ENCODE assay signal across 22 cellular contexts in the genomic region with DNA sequence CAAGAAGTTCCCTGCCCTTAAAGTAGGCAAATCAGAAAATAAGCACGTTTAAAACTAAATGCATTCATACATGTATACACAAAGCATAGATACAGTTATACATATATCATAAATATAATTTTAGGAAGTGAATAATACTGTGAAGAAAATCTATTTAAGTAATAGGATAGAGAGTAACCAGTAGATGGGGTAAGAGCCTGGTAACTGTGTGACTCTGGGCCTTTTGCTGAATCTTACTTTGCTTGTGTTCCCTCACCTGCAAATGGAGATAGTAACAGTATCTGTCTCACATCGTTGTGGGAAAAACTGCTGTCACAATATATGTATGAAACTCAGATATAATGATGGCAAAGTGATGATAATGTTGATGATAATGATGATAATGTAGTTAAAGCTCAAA. TPM values are rescaled to one million over a fixed set of nuclear protein-coding genes. Genes with fewer than 3 reads are reported as not detected.
A peak's percentile ranks its signal among the peaks of the same experiment; 100 is the strongest.
DNase-seq lines count a peak whose midpoint lies in the region; ATAC-seq and TF ChIP-seq lines count a peak whose summit lies in the region.
"Had no signal": no experiment of that assay in that cellular context is flagged by ENCODE, and none has a peak within 500 bp of the region (broad histone marks: within the 10 kb centered on the region; RNA-seq: fewer than 3 reads in every experiment).

No MANE protein-coding gene starts in this region.

- H3K9me3 Mint-ChIP-seq in GM23338: no peaks in the 10 kb centered on the region; the same call in 2 of the 3 replicates
- no peaks in the 10 kb centered on the region for H3K9me3 Mint-ChIP-seq in naive thymus-derived CD4-positive, alpha-beta T cell
- H3K9me3 Mint-ChIP-seq: activated naive CD4-positive, alpha-beta T cell treated with anti-CD3 and anti-CD28 coated beads, Interleukin-2, amount 50 U/mL, for 24 hours; activated T-cell treated with anti-CD3 and anti-CD28 coated beads, Interleukin-2, amount 50 U/mL, for 72 hours; nephron had no signal

- no peaks in the 10 kb centered on the region for H4K20me1 ChIP-seq in GM23338 (replicated peaks; ENCODE audit: insufficient read depth)

- H3K27ac ChIP-seq in GM23338 (ENCODE audit: low read depth) (no peak overlapping the region), VCaP (no peak overlapping the region)
- no peak overlapping the region for H3K27ac ChIP-seq in naive thymus-derived CD4-positive, alpha-beta T cell (ENCODE audit: low read depth, low read length)
- H3K27ac ChIP-seq: GM23248, Peyer's patch, psoas muscle had no signal

- peak; percentile 42 for ATAC-seq in GM23338
- ATAC-seq in naive thymus-derived CD4-positive, alpha-beta T cell: peak; percentile 41
- ATAC-seq in GM19035 (IDR thresholded peaks at IDR 0.05; ENCODE audit: unreplicated experiment): no peak
- ATAC-seq: activated T-cell treated with anti-CD3 and anti-CD28 coated beads, Interleukin-2, amount 50 U/mL, for 72 hours; HepG2; psoas muscle had no signal

- POLR2A ChIA-PET in naive thymus-derived CD4-positive, alpha-beta T cell (lab: Charles Lee): no interaction called here

- intact Hi-C loops in naive thymus-derived CD4-positive, alpha-beta T cell (cut with micrococcal nuclease): no loop called here

- no peaks in the 10 kb centered on the region for H3K9me3 ChIP-seq in naive thymus-derived CD4-positive, alpha-beta T cell (ENCODE audit: control insufficient read depth in 2 of 3, low read length in 3 of 3)
- H3K9me3 ChIP-seq: Peyer's patch, psoas muscle had no signal

- H3K4me2 ChIP-seq in GM23338: no peak overlapping the region

- CTCF ChIA-PET in naive thymus-derived CD4-positive, alpha-beta T cell (lab: Charles Lee): no interaction called here

- H3K9me2 ChIP-seq in GM23338 (ENCODE audit: insufficient read depth): no peaks in the 10 kb centered on the region

- H3K4me3 ChIP-seq in GM23338: no peak overlapping the region
- no peak overlapping the region for H3K4me3 ChIP-seq in naive thymus-derived CD4-positive, alpha-beta T cell (ENCODE audit: low read length)
- H3K4me3 ChIP-seq: GM23248, Peyer's patch, psoas muscle had no signal

- peaks cover under 1% of the 10 kb centered on the region; the same call in 1 of the 3 replicates for H3K36me3 Mint-ChIP-seq in GM23338 (ENCODE audit: low read depth)
- no peaks in the 10 kb centered on the region for H3K36me3 Mint-ChIP-seq in naive thymus-derived CD4-positive, alpha-beta T cell
- H3K36me3 Mint-ChIP-seq: activated naive CD4-positive, alpha-beta T cell treated with anti-CD3 and anti-CD28 coated beads, Interleukin-2, amount 50 U/mL, for 24 hours had no signal

- DNase-seq in GM23338 (ENCODE audit: low spot score) (peak; percentile 20), NOMO-1 (lab: John Stamatoyannopoulos, UW; ENCODE audit: unreplicated experiment in 2 of 2) (peak; percentile 50 to 77), NCI-H446 treated with DMSO at 0.1 percent for 48 hours (lab: John Stamatoyannopoulos, UW) (no peak), NCI-H524 (lab: John Stamatoyannopoulos, UW) (no peak)
- no peak for DNase-seq in naive thymus-derived CD4-positive, alpha-beta T cell
- DNase-seq: activated CD8-positive, alpha-beta memory T cell treated with anti-CD3 and anti-CD28 coated beads for 24 hours; activated T-cell treated with anti-CD3 and anti-CD28 coated beads, Interleukin-2, amount 50 U/mL, for 72 hours; foreskin melanocyte; GM23248; MM.1S; NCI-H2029; NCI-H510A; Peyer's patch; psoas muscle; stimulated activated CD8-positive, alpha-beta memory T cell treated with anti-CD3 and anti-CD28 coated beads, Interleukin-4, amount 100 ng/mL, for 48 hours had no signal

- H3K27me3 ChIP-seq in GM23338 (ENCODE audit: insufficient read depth): no peaks in the 10 kb centered on the region
- H3K27me3 ChIP-seq in naive thymus-derived CD4-positive, alpha-beta T cell (ENCODE audit: control insufficient read depth in 2 of 2, insufficient read depth in 2 of 2, low read length in 2 of 2): no peaks in the 10 kb centered on the region
- H3K27me3 ChIP-seq: Peyer's patch had no signal

- H3K4me1 ChIP-seq in GM23338 (ENCODE audit: insufficient read depth): peaks cover 40% of the 10 kb centered on the region
- no peaks in the 10 kb centered on the region for H3K4me1 ChIP-seq in naive thymus-derived CD4-positive, alpha-beta T cell (ENCODE audit: control insufficient read depth in 2 of 2, insufficient read depth in 2 of 2, low read length in 2 of 2)
- H3K4me1 ChIP-seq: Peyer's patch, psoas muscle had no signal

- no peaks in the 10 kb centered on the region for H3F3A ChIP-seq in GM23338 (replicated peaks; ENCODE audit: low read depth)

- no peaks in the 10 kb centered on the region for H3K36me3 ChIP-seq in GM23338 (ENCODE audit: insufficient read depth)
- no peaks in the 10 kb centered on the region for H3K36me3 ChIP-seq in naive thymus-derived CD4-positive, alpha-beta T cell (ENCODE audit: control insufficient read depth in 2 of 3, insufficient read depth in 3 of 3, low read length in 3 of 3)
- H3K36me3 ChIP-seq: Peyer's patch had no signal

- H3K4me1 Mint-ChIP-seq in GM23338: peaks cover 24% of the 10 kb centered on the region
- H3K4me1 Mint-ChIP-seq in naive thymus-derived CD4-positive, alpha-beta T cell: no peaks in the 10 kb centered on the region
- H3K4me1 Mint-ChIP-seq: activated naive CD4-positive, alpha-beta T cell treated with anti-CD3 and anti-CD28 coated beads, Interleukin-2, amount 50 U/mL, for 24 hours; nephron had no signal

- peak; percentile 32 to 37; a peak in 3 of 4 replicates for TF ChIP-seq CTCF in GM23338 (conservative IDR thresholded peaks at IDR 0.05; ENCODE audit: low read depth in 2 of 2)
- peak; percentile 24; the same call in 1 of the 2 replicates for TF ChIP-seq CTCF in VCaP (conservative IDR thresholded peaks at IDR 0.05)

- no peak overlapping the region for H3K27ac Mint-ChIP-seq in GM23338
- H3K27ac Mint-ChIP-seq in naive thymus-derived CD4-positive, alpha-beta T cell: no peak overlapping the region
- H3K27ac Mint-ChIP-seq: activated naive CD4-positive, alpha-beta T cell treated with anti-CD3 and anti-CD28 coated beads, Interleukin-2, amount 50 U/mL, for 24 hours; activated T-cell treated with anti-CD3 and anti-CD28 coated beads, Interleukin-2, amount 50 U/mL, for 72 hours; nephron had no signal

- no peaks in the 10 kb centered on the region for H3K79me2 ChIP-seq in GM23338 (replicated peaks; ENCODE audit: insufficient read depth)

- no peak overlapping the region for H2AFZ ChIP-seq in GM23338
- H2AFZ ChIP-seq: GM23248 had no signal

- H3K27me3 Mint-ChIP-seq in GM23338 (ENCODE audit: insufficient read depth, low read depth, poor library complexity): no peaks in the 10 kb centered on the region
- H3K27me3 Mint-ChIP-seq in naive thymus-derived CD4-positive, alpha-beta T cell: peaks cover 3 to 31% (median 18%) of the 10 kb centered on the region in 5 donors

- H3K4me3 Mint-ChIP-seq in GM23338: no peak overlapping the region
- no peak overlapping the region for H3K4me3 Mint-ChIP-seq in naive thymus-derived CD4-positive, alpha-beta T cell
- H3K4me3 Mint-ChIP-seq: activated naive CD4-positive, alpha-beta T cell treated with anti-CD3 and anti-CD28 coated beads, Interleukin-2, amount 50 U/mL, for 24 hours; activated T-cell treated with anti-CD3 and anti-CD28 coated beads, Interleukin-2, amount 50 U/mL, for 72 hours; nephron had no signal

TF ChIP-seq in GM23338, 12 proteins besides CTCF, POLR2A, EP300 and RAD21 (continues in another document):
- TF ChIP-seq CREB1 (CRISPR knock-in tag; IDR thresholded peaks at IDR 0.05; ENCODE audit: low read depth) (no peak), ZNF331 (CRISPR knock-in tag; IDR thresholded peaks at IDR 0.05; ENCODE audit: low read depth) (no peak)
- TF ChIP-seq, protein P1, sequence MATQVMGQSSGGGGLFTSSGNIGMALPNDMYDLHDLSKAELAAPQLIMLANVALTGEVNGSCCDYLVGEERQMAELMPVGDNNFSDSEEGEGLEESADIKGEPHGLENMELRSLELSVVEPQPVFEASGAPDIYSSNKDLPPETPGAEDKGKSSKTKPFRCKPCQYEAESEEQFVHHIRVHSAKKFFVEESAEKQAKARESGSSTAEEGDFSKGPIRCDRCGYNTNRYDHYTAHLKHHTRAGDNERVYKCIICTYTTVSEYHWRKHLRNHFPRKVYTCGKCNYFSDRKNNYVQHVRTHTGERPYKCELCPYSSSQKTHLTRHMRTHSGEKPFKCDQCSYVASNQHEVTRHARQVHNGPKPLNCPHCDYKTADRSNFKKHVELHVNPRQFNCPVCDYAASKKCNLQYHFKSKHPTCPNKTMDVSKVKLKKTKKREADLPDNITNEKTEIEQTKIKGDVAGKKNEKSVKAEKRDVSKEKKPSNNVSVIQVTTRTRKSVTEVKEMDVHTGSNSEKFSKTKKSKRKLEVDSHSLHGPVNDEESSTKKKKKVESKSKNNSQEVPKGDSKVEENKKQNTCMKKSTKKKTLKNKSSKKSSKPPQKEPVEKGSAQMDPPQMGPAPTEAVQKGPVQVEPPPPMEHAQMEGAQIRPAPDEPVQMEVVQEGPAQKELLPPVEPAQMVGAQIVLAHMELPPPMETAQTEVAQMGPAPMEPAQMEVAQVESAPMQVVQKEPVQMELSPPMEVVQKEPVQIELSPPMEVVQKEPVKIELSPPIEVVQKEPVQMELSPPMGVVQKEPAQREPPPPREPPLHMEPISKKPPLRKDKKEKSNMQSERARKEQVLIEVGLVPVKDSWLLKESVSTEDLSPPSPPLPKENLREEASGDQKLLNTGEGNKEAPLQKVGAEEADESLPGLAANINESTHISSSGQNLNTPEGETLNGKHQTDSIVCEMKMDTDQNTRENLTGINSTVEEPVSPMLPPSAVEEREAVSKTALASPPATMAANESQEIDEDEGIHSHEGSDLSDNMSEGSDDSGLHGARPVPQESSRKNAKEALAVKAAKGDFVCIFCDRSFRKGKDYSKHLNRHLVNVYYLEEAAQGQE (IDR thresholded peaks at IDR 0.05; ENCODE audit: unreplicated experiment): no peak

RNA-seq across cellular contexts. Expression of gene MS4A2, which starts 29.9 kb away (rescaled TPM):
- not detected in 2 replicates for total RNA-seq in GM23338 (2014; rRNA removed; shearing (Covaris generic))
- not detected in 2 replicates for polyA plus RNA-seq in GM23338 (2016; fragmentation: Nextera tagmentation; extraction: Ambion mirVana)
- total RNA-seq in naive thymus-derived CD4-positive, alpha-beta T cell: 1 to 10 TPM in 2 of 5 experiments, not detected in 3; 2.3 to 7.6 TPM
- polyA plus RNA-seq in naive thymus-derived CD4-positive, alpha-beta T cell: not detected
- total RNA-seq: activated T-cell treated with anti-CD3 and anti-CD28 coated beads, Interleukin-2, amount 50 U/mL, for 72 hours; GM23248; HepG2; kidney epithelial cell; T-helper 1 cell treated with Interleukin-12 subunit alpha and Interleukin-12 subunit beta and Interleukin-4 antibody, amounts not matched to agents 30 ng/mL and 1 ng/mL, for 36 hours had no signal
- polyA plus RNA-seq: GM23248, HepG2 had no signal

Comparison
In these comparisons a context has a peak if more than half of its experiments do, and no peak if none do; other contexts are left out.
1. DNase-seq: peak in GM23338 (single experiment) and NOMO-1 (2 of 2); none in naive thymus-derived CD4-positive, alpha-beta T cell (0 of 9), NCI-H446 treated with DMSO at 0.1 percent for 48 hours (single experiment) and NCI-H524 (0 of 2).